In genomic region chr6:31377029-31377428, GRCh38 we compare ENCODE assay signal across 20 cellular contexts. TPM values are rescaled to one million over a fixed set of nuclear protein-coding genes. Genes with fewer than 3 reads are reported as not detected.
DNase-seq lines count a peak whose midpoint lies in the region; ATAC-seq, FAIRE-seq and TF ChIP-seq lines count a peak whose summit lies in the region.
"Had no signal": no experiment of that assay in that cellular context is flagged by ENCODE, and none has a peak within 500 bp of the region (broad histone marks: within the 10 kb centered on the region; RNA-seq: fewer than 3 reads in every experiment).

No MANE protein-coding gene starts in this region.

- 63% methylated on average over 2 of the region's 4 CpGs; no CpG with 5 or more reads in 1 of the 2 experiments for WGBS in H1 (ENCODE audit: extremely low coverage in 1 of 2, insufficient coverage in 1 of 2, insufficient read length in 1 of 2, insufficient replicate concordance in 2 of 2, low coverage in 1 of 2, low lambda C conversion rate in 2 of 2, missing lambda C conversion rate in 1 of 2), 2 experiments
- WGBS in mesenchymal stem cell: 62% methylated on average over 2 of the region's 4 CpGs

- no peaks in the 10 kb centered on the region for H3K36me3 Mint-ChIP-seq in activated T-helper 17 cell treated with anti-CD3 and anti-CD28 coated beads, Interleukin-2, amount 50 U/mL, for 72 hours (ENCODE audit: low read depth)
- H3K36me3 Mint-ChIP-seq: CD4-positive, CD25-positive, alpha-beta regulatory T cell; CD8-positive, alpha-beta T cell had no signal

- no peak overlapping the region for H4K5ac ChIP-seq in H1 (ENCODE audit: insufficient read length, low read depth, low read length)

- no peaks in the 10 kb centered on the region for H3K79me2 ChIP-seq in H1 (ENCODE audit: control insufficient read depth in 1 of 2, insufficient read depth in 2 of 2, low read length in 2 of 2)

- H3K4me2 ChIP-seq in H1 (ENCODE audit: insufficient read depth in 1 of 2, low read depth in 2 of 2, low read length in 2 of 2): no peak overlapping the region
- H3K4me2 ChIP-seq in mesenchymal stem cell (ENCODE audit: low read length, poor library complexity, severe bottlenecking): no peak overlapping the region
- H3K4me2 ChIP-seq: GM23338 had no signal

- H2BK15ac ChIP-seq in H1 (ENCODE audit: low read length) (no peak overlapping the region; the same call in 1 of the 2 replicates), mesenchymal stem cell (ENCODE audit: low read depth, poor library complexity, severe bottlenecking) (no peak overlapping the region)

- H3K18ac ChIP-seq in H1 (ENCODE audit: extremely low read depth, low read length): no peak overlapping the region; the same call in 1 of the 2 replicates
- H3K18ac ChIP-seq in mesenchymal stem cell (ENCODE audit: low read depth in 1 of 2, low read length in 2 of 2): no peak overlapping the region

- POLR2A ChIA-PET in H1 (lab: Charles Lee; ENCODE audit: partially characterized antibody): interaction anchor here (0.6 to 1.2 kb wide), 2 partner anchors 79 to 205 kb away, joined by 3 to 4 read pairs; no protein-coding TSS in a partner anchor

- H3K14ac ChIP-seq in H1 (ENCODE audit: insufficient read length): no peak overlapping the region
- H3K14ac ChIP-seq in mesenchymal stem cell (ENCODE audit: low read length in 2 of 2): no peak overlapping the region

- H3K4me1 ChIP-seq in H1 (replicated peaks in 1 of 4; ENCODE audit: control insufficient read depth in 3 of 4, insufficient read depth in 4 of 4, low read length in 3 of 4) (no peaks in the 10 kb centered on the region), mesenchymal stem cell (ENCODE audit: control insufficient read depth, insufficient read depth, low read depth, low read length) (no peaks in the 10 kb centered on the region), subcutaneous abdominal adipose tissue (ENCODE audit: control insufficient read depth in 5 of 5, insufficient read depth in 5 of 5, low read length in 5 of 5) (peaks cover 0 to 43% (median 19%) of the 10 kb centered on the region in 5 donors)
- H3K4me1 ChIP-seq: HAP-1 had no signal

- H3K4me3 ChIP-seq in H1 (ENCODE audit: extremely low read depth in 1 of 4, insufficient read depth in 2 of 4, low read depth in 3 of 4, low read length in 4 of 4): no peak overlapping the region
- H3K4me3 ChIP-seq in mesenchymal stem cell (ENCODE audit: insufficient read depth in 1 of 2, low read depth in 1 of 2, low read length in 2 of 2): no peak overlapping the region
- peak overlapping the region in 1 of 5 donors; percentile 12 for H3K4me3 ChIP-seq in subcutaneous abdominal adipose tissue (ENCODE audit: low read depth in 1 of 5, low read length in 5 of 5)
- H3K4me3 ChIP-seq: GM12878, GM23338, HAP-1 had no signal

- H3K9me3 ChIP-seq in H1 (ENCODE audit: insufficient read depth in 2 of 2, low read depth in 1 of 2, low read length in 1 of 2): peaks cover 0 to 5% of the 10 kb centered on the region in 2 experiments; a peak in 1 of 4 replicates
- peaks cover 4% of the 10 kb centered on the region for H3K9me3 ChIP-seq in mesenchymal stem cell (ENCODE audit: control insufficient read depth, low read length)
- peaks cover 0 to 2% (median 0%) of the 10 kb centered on the region in 5 donors for H3K9me3 ChIP-seq in subcutaneous abdominal adipose tissue (ENCODE audit: control insufficient read depth in 5 of 5, low read length in 5 of 5)
- H3K9me3 ChIP-seq: Caco-2, HAP-1 had no signal

- DNase-seq in H1 (ENCODE audit: low read depth in 1 of 2, low spot score in 2 of 2): no peak
- DNase-seq in mesenchymal stem cell: no peak
- DNase-seq: Caco-2; CD4-positive, CD25-positive, alpha-beta regulatory T cell; CD8-positive, alpha-beta T cell; DMS 273 treated with DMSO at 0.1 percent for 48 hours; DMS79; EL; GDM1; HFFc6 had no signal

- H3K9ac ChIP-seq in H1 (replicated peaks in 1 of 4; ENCODE audit: extremely low read depth in 1 of 4, low read depth in 3 of 4, low read length in 3 of 4) (no peak overlapping the region), mesenchymal stem cell (ENCODE audit: low read length) (no peak overlapping the region), subcutaneous abdominal adipose tissue (ENCODE audit: low read length in 5 of 5) (no peak overlapping the region)

- no peak for ATAC-seq in HG03095 (IDR thresholded peaks at IDR 0.05; ENCODE audit: unreplicated experiment)
- no peak for ATAC-seq in GM21390 (IDR thresholded peaks at IDR 0.05; ENCODE audit: unreplicated experiment)
- ATAC-seq in activated T-helper 17 cell treated with anti-CD3 and anti-CD28 coated beads, Interleukin-2, amount 50 U/mL, for 72 hours (replicated peaks): no peak
- ATAC-seq: CD8-positive, alpha-beta T cell; GM12878; GM23338 had no signal

- TF ChIP-seq CTCF in H1 (IDR thresholded peaks at IDR 0.05; ENCODE audit: control extremely low read depth in 1 of 3, insufficient read depth in 1 of 3, low read depth in 1 of 3, low read length in 3 of 3): no peak

- H4K91ac ChIP-seq in H1 (replicated peaks; ENCODE audit: insufficient read length, low read length): no peak overlapping the region
- H4K91ac ChIP-seq in mesenchymal stem cell (ENCODE audit: low read length): peak overlapping the region; percentile 7

- no peak for TF ChIP-seq POLR2A in H1 (IDR thresholded peaks at IDR 0.05; ENCODE audit: control extremely low read depth in 1 of 2, low read depth in 2 of 2, low read length in 2 of 2)

- no peak overlapping the region for H3K27ac ChIP-seq in H1 (ENCODE audit: low read depth, low read length)
- no peak overlapping the region for H3K27ac ChIP-seq in mesenchymal stem cell (ENCODE audit: low read length, poor library complexity, severe bottlenecking)
- H3K27ac ChIP-seq in subcutaneous abdominal adipose tissue (ENCODE audit: low read depth, low read length): peak overlapping the region; percentile 54
- H3K27ac ChIP-seq: C4-2B had no signal

- no peaks in the 10 kb centered on the region for H3K79me1 ChIP-seq in H1 (ENCODE audit: low read depth, low read length)
- no peaks in the 10 kb centered on the region for H3K79me1 ChIP-seq in mesenchymal stem cell (replicated peaks; ENCODE audit: low read length, poor library complexity, severe bottlenecking)

- H3K4ac ChIP-seq in H1 (replicated peaks; ENCODE audit: insufficient read length, low read depth, low read length): no peak overlapping the region
- H3K4ac ChIP-seq in mesenchymal stem cell (ENCODE audit: low read depth in 1 of 2, low read length in 2 of 2): no peak overlapping the region

- H3K36me3 ChIP-seq in H1 (ENCODE audit: control insufficient read depth in 2 of 4, insufficient read depth in 4 of 4, low read length in 3 of 4) (no peaks in the 10 kb centered on the region), mesenchymal stem cell (ENCODE audit: control insufficient read depth in 1 of 2, insufficient read depth in 2 of 2, low read depth in 1 of 2, low read length in 2 of 2) (no peaks in the 10 kb centered on the region), subcutaneous abdominal adipose tissue (ENCODE audit: control insufficient read depth in 5 of 5, insufficient read depth in 5 of 5, low read length in 5 of 5) (no peaks in the 10 kb centered on the region)
- H3K36me3 ChIP-seq: HAP-1 had no signal

- no peak overlapping the region for H3K27ac Mint-ChIP-seq in activated T-helper 17 cell treated with anti-CD3 and anti-CD28 coated beads, Interleukin-2, amount 50 U/mL, for 72 hours
- H3K27ac Mint-ChIP-seq: CD4-positive, CD25-positive, alpha-beta regulatory T cell; CD8-positive, alpha-beta T cell; GM23338; HFFc6 had no signal

- no peak for TF ChIP-seq RAD21 in H1 (IDR thresholded peaks at IDR 0.05 in 1 of 2, conservative IDR thresholded peaks at IDR 0.05 in 1 of 2; ENCODE audit: low read depth in 2 of 2, low read length in 2 of 2)

- CTCF ChIA-PET in H1 (lab: Charles Lee; ENCODE audit: partially characterized antibody): interaction anchor here (0.7 to 3.2 kb wide), 12 partner anchors 10 to 333 kb away, joined by 3 to 27 read pairs (median 4); no protein-coding TSS in a partner anchor

- no peak overlapping the region for H3K56ac ChIP-seq in H1 (replicated peaks; ENCODE audit: insufficient read length, low read depth, low read length)

- H2BK12ac ChIP-seq in H1 (ENCODE audit: low read depth, low read length): no peak overlapping the region
- no peak overlapping the region for H2BK12ac ChIP-seq in mesenchymal stem cell (ENCODE audit: low read length in 2 of 2)

- peaks cover 19% of the 10 kb centered on the region for H3K27me3 Mint-ChIP-seq in activated T-helper 17 cell treated with anti-CD3 and anti-CD28 coated beads, Interleukin-2, amount 50 U/mL, for 72 hours

- H4K20me1 ChIP-seq in H1 (replicated peaks in 1 of 2; ENCODE audit: control insufficient read depth in 1 of 2, insufficient read depth in 2 of 2, low read length in 2 of 2): no peaks in the 10 kb centered on the region

- H2BK20ac ChIP-seq in H1 (ENCODE audit: low read length): no peak overlapping the region

- H3K23me2 ChIP-seq in H1 (ENCODE audit: low read depth, low read length): no peaks in the 10 kb centered on the region

- H3K4me1 Mint-ChIP-seq in activated T-helper 17 cell treated with anti-CD3 and anti-CD28 coated beads, Interleukin-2, amount 50 U/mL, for 72 hours: peaks cover 7% of the 10 kb centered on the region
- H3K4me1 Mint-ChIP-seq: CD4-positive, CD25-positive, alpha-beta regulatory T cell; GM23338 had no signal

- H2BK5ac ChIP-seq in H1 (ENCODE audit: low read depth, low read length) (no peak overlapping the region), mesenchymal stem cell (ENCODE audit: low read depth, low read length, poor library complexity, severe bottlenecking) (no peak overlapping the region)

- FAIRE-seq in H1 (lab: Jason Lieb, UNC): no peak
- FAIRE-seq: GM12878, GM19239, H54 had no signal

- no peak overlapping the region for H3K4me3 Mint-ChIP-seq in activated T-helper 17 cell treated with anti-CD3 and anti-CD28 coated beads, Interleukin-2, amount 50 U/mL, for 72 hours
- H3K4me3 Mint-ChIP-seq: CD4-positive, CD25-positive, alpha-beta regulatory T cell; CD8-positive, alpha-beta T cell; GM23338; HFFc6 had no signal

- TF ChIP-seq EP300 in H1 (IDR thresholded peaks at IDR 0.05; ENCODE audit: borderline replicate concordance in 1 of 2, low read depth in 2 of 2, low read length in 2 of 2): no peak

- H3K9me3 Mint-ChIP-seq in activated T-helper 17 cell treated with anti-CD3 and anti-CD28 coated beads, Interleukin-2, amount 50 U/mL, for 72 hours: no peaks in the 10 kb centered on the region

- H2AFZ ChIP-seq in H1 (ENCODE audit: low read length) (no peak overlapping the region), mesenchymal stem cell (ENCODE audit: low read depth, low read length) (no peak overlapping the region)
- H2AFZ ChIP-seq: GM23338 had no signal

- H2AK5ac ChIP-seq in H1 (ENCODE audit: low read depth, low read length): 0 out of 2 replicates have a peak overlapping the region, but pooled peaks have one; percentile 24
- H2AK5ac ChIP-seq in mesenchymal stem cell (ENCODE audit: low read length, severe bottlenecking): no peak overlapping the region

- no peak overlapping the region for H3K23ac ChIP-seq in H1 (ENCODE audit: insufficient read length)
- H3K23ac ChIP-seq in mesenchymal stem cell (ENCODE audit: low read length in 2 of 2): no peak overlapping the region

- H3K27me3 ChIP-seq in H1 (replicated peaks in 1 of 4; ENCODE audit: control insufficient read depth in 3 of 4, extremely low read depth in 1 of 4, insufficient read depth in 3 of 4, low read length in 3 of 4) (peaks cover 0 to 3% (median 0%) of the 10 kb centered on the region in 4 experiments; a peak in 1 of 7 replicates), mesenchymal stem cell (ENCODE audit: control insufficient read depth in 1 of 2, insufficient read depth in 1 of 2, low read length in 2 of 2) (peaks cover 42 to 67% of the 10 kb centered on the region in 2 experiments), subcutaneous abdominal adipose tissue (ENCODE audit: control insufficient read depth in 5 of 5, insufficient read depth in 4 of 5, low read length in 5 of 5) (peaks cover 0 to 8% (median 0%) of the 10 kb centered on the region in 5 donors)

- H2BK120ac ChIP-seq in H1 (replicated peaks; ENCODE audit: low read depth, low read length) (no peak overlapping the region), mesenchymal stem cell (ENCODE audit: low read depth, low read length) (no peak overlapping the region)

- H4K8ac ChIP-seq in H1 (ENCODE audit: extremely low read depth, insufficient read depth, low read length) (no peak overlapping the region), mesenchymal stem cell (ENCODE audit: low read length) (no peak overlapping the region)

RNA-seq across cellular contexts. Expression of gene HLA-B, which starts 20.1 kb away (rescaled TPM):
- 129 and 154 TPM in 2 replicates for total RNA-seq in H1 (2021; fragmentation: NEBNext Ultra II Directional; extraction: Animal tissue kit (Norgen Biotek cat#: 25700))
- polyA plus RNA-seq in H1 (2011; rRNA removed): 231 and 233 TPM in 2 replicates
- polyA plus RNA-seq in H1 (2011; cell fraction: cytosol; rRNA removed): 264 TPM
- polyA plus RNA-seq in H1 (2011; cell fraction: nucleus; rRNA removed): 473 TPM
- polyA plus RNA-seq in H1 (2012, experiment 1 of 2): 191 to 332 TPM (median 243 TPM) in 4 replicates
- 170 TPM for polyA plus RNA-seq in H1 (2012, experiment 2 of 2)
- 144 TPM for polyA plus RNA-seq in H1 (2013, experiment 1 of 2)
- polyA plus RNA-seq in H1 (2013, experiment 2 of 2): 158 TPM
- 183 and 191 TPM in 2 replicates for polyA minus RNA-seq in H1 (2011; rRNA and poly(A)+ RNA removed)
- 145 TPM for polyA minus RNA-seq in H1 (2011; cell fraction: cytosol; rRNA and poly(A)+ RNA removed)
- 91.7 TPM for polyA minus RNA-seq in H1 (2011; cell fraction: nucleus; rRNA and poly(A)+ RNA removed)
- polyA plus RNA-seq in mesenchymal stem cell (2013, experiment 1 of 2): 879 TPM
- polyA plus RNA-seq in mesenchymal stem cell (2013, experiment 2 of 2): 950 TPM
- 1,000 to 10,000 TPM; 3,089 to 4,180 TPM for total RNA-seq in activated T-helper 17 cell treated with anti-CD3 and anti-CD28 coated beads, Interleukin-2, amount 50 U/mL, for 72 hours

RNA-seq across cellular contexts. Expression of gene MICA, which starts 26.4 kb away (rescaled TPM):
- total RNA-seq in H1 (2021; fragmentation: NEBNext Ultra II Directional; extraction: Animal tissue kit (Norgen Biotek cat#: 25700)): 11.3 and 12.5 TPM in 2 replicates
- polyA plus RNA-seq in H1 (2011; rRNA removed): 16.3 and 17.0 TPM in 2 replicates
- 17.9 TPM for polyA plus RNA-seq in H1 (2011; cell fraction: cytosol; rRNA removed)
- 32.5 TPM for polyA plus RNA-seq in H1 (2011; cell fraction: nucleus; rRNA removed)
- polyA plus RNA-seq in H1 (2012, experiment 1 of 2): 15.7 to 19.2 TPM (median 17.3 TPM) in 4 replicates
- 15.6 TPM for polyA plus RNA-seq in H1 (2012, experiment 2 of 2)
- 20.9 TPM for polyA plus RNA-seq in H1 (2013, experiment 1 of 2)
- polyA plus RNA-seq in H1 (2013, experiment 2 of 2): 23.1 TPM
- 19.7 and 23.1 TPM in 2 replicates for polyA minus RNA-seq in H1 (2011; rRNA and poly(A)+ RNA removed)
- 12.0 TPM for polyA minus RNA-seq in H1 (2011; cell fraction: cytosol; rRNA and poly(A)+ RNA removed)
- polyA minus RNA-seq in H1 (2011; cell fraction: nucleus; rRNA and poly(A)+ RNA removed): 18.4 TPM
- polyA plus RNA-seq in mesenchymal stem cell (2013, experiment 1 of 2): 81.3 TPM
- 82.5 TPM for polyA plus RNA-seq in mesenchymal stem cell (2013, experiment 2 of 2)
- 10 to 100 TPM; 11.6 to 16.2 TPM for total RNA-seq in activated T-helper 17 cell treated with anti-CD3 and anti-CD28 coated beads, Interleukin-2, amount 50 U/mL, for 72 hours

Comparison
In these comparisons a context has a peak if more than half of its experiments do, and no peak if none do; other contexts are left out.
1. RNA of gene HLA-B, which starts 20.1 kb away (total RNA-seq): 3,089 to 4,180 TPM in activated T-helper 17 cell treated with anti-CD3 and anti-CD28 coated beads, Interleukin-2, amount 50 U/mL, for 72 hours; 129 to 154 TPM in H1; every median in the first group is over 10 times any median in the second.